13 cellular contexts compared by ENCODE assay signal in genomic region chr18:29383311-29384273, GRCh38.
DNase-seq lines count a peak whose midpoint lies in the region; ATAC-seq and TF ChIP-seq lines count a peak whose summit lies in the region.
"Had no signal": no experiment of that assay in that cellular context is flagged by ENCODE, and none has a peak within 500 bp of the region (broad histone marks: within the 10 kb centered on the region; RNA-seq: fewer than 3 reads in every experiment).

No MANE protein-coding gene starts in this region.

- no peaks in the 10 kb centered on the region for H3K27me3 Mint-ChIP-seq in activated naive CD8-positive, alpha-beta T cell treated with anti-CD3 and anti-CD28 coated beads, Interleukin-2, amount 50 U/mL, for 24 hours

- peaks cover 7% of the 10 kb centered on the region for H3K9me3 Mint-ChIP-seq in activated naive CD8-positive, alpha-beta T cell treated with anti-CD3 and anti-CD28 coated beads, Interleukin-2, amount 50 U/mL, for 24 hours

- peak; percentile 72 for DNase-seq in astrocyte of the spinal cord (ENCODE audit: low read depth, low spot score)
- DNase-seq in stimulated activated CD4-positive, alpha-beta T cell treated with anti-CD3 and anti-CD28 coated beads, Interleukin-1b, Interleukin-23, amount 100 ng/mL, for 48 hours = no peak
- no peak for DNase-seq in activated naive CD8-positive, alpha-beta T cell treated with anti-CD3 and anti-CD28 coated beads, Interleukin-2, amount 50 U/mL, for 24 hours
- no peak for DNase-seq in mucosa of gallbladder (ENCODE audit: low spot score)
- no peak for DNase-seq in HK-2 (ENCODE audit: unreplicated experiment)
- DNase-seq: activated T-cell treated with anti-CD3 and anti-CD28 coated beads for 4 hours, NCI-H2171, thyroid gland had no signal

- no peak for TF ChIP-seq CTCF in astrocyte of the spinal cord (IDR thresholded peaks at IDR 0.05; ENCODE audit: low read depth, low read length)

- ATAC-seq in GM18498 (IDR thresholded peaks at IDR 0.05; ENCODE audit: unreplicated experiment) (peak; percentile 81), GM21526 (IDR thresholded peaks at IDR 0.05; ENCODE audit: low FRiP score, unreplicated experiment) (peak; percentile 84), HG03457 (IDR thresholded peaks at IDR 0.05; ENCODE audit: unreplicated experiment) (peak; percentile 72)
- ATAC-seq in activated naive CD8-positive, alpha-beta T cell treated with anti-CD3 and anti-CD28 coated beads, Interleukin-2, amount 50 U/mL, for 24 hours = no peak

- in situ Hi-C loops in astrocyte of the spinal cord (cut with HindIII; ENCODE audit: low sequenced_read_pairs) = no loop called here

- H3K36me3 Mint-ChIP-seq in activated naive CD8-positive, alpha-beta T cell treated with anti-CD3 and anti-CD28 coated beads, Interleukin-2, amount 50 U/mL, for 24 hours (ENCODE audit: low read depth) = no peaks in the 10 kb centered on the region

- H3K4me1 Mint-ChIP-seq in activated naive CD8-positive, alpha-beta T cell treated with anti-CD3 and anti-CD28 coated beads, Interleukin-2, amount 50 U/mL, for 24 hours = no peaks in the 10 kb centered on the region

- no peak overlapping the region for H3K27ac Mint-ChIP-seq in activated naive CD8-positive, alpha-beta T cell treated with anti-CD3 and anti-CD28 coated beads, Interleukin-2, amount 50 U/mL, for 24 hours

- no peak overlapping the region for H3K4me3 Mint-ChIP-seq in activated naive CD8-positive, alpha-beta T cell treated with anti-CD3 and anti-CD28 coated beads, Interleukin-2, amount 50 U/mL, for 24 hours

- no peak overlapping the region for H3K4me3 ChIP-seq in astrocyte of the spinal cord (ENCODE audit: low read depth, low read length)
- H3K4me3 ChIP-seq: ascending aorta, right atrium auricular region, thyroid gland had no signal
